Comparison of ENCODE assay signal across 30 cellular contexts in genomic region chr2:45154606-45155155, GRCh38.
"Had no signal": no experiment of that assay in that cellular context is flagged by ENCODE, and none has a peak within 500 bp of the region (broad histone marks: within the 10 kb centered on the region; RNA-seq: fewer than 3 reads in every experiment).

No MANE protein-coding gene starts in this region.

- ATAC-seq: activated CD4-positive, alpha-beta T cell treated with anti-CD3 and anti-CD28 coated beads for 36 hours; activated CD4-positive, CD25-positive, alpha-beta regulatory T cell treated with anti-CD3 and anti-CD28 coated beads, Interleukin-2, amount 50 U/mL, for 24 hours; activated CD8-positive, alpha-beta memory T cell treated with anti-CD3 and anti-CD28 coated beads, Interleukin-2, amount 10 ng/mL, durations not matched to agents 7 days and 5 days had no signal

- DNase-seq: activated CD4-positive, alpha-beta T cell treated with anti-CD3 and anti-CD28 coated beads for 36 hours; activated CD4-positive, alpha-beta T cell treated with anti-CD3 and anti-CD28 coated beads, Interleukin-2, amount 10 ng/mL, durations not matched to agents 7 days and 5 days; activated CD4-positive, alpha-beta T cell treated with anti-CD3 and anti-CD28 coated beads, Interleukin-2, amount 50 U/mL, for 48 hours; activated CD8-positive, alpha-beta memory T cell treated with anti-CD3 and anti-CD28 coated beads for 24 hours; activated CD8-positive, alpha-beta memory T cell treated with anti-CD3 and anti-CD28 coated beads, Interleukin-2, amount 10 ng/mL, durations not matched to agents 7 days and 5 days; activated CD8-positive, alpha-beta memory T cell treated with anti-CD3 and anti-CD28 coated beads, Interleukin-2, amount 50 U/mL, for 48 hours; activated gamma-delta T cell treated with Interleukin-2 at 50 U/mL for 16 hours; activated naive CD4-positive, alpha-beta T cell treated with anti-CD3 and anti-CD28 coated beads, Interleukin-2, amount 10 ng/mL, durations not matched to agents 7 days and 5 days; activated naive CD8-positive, alpha-beta T cell treated with anti-CD3 and anti-CD28 coated beads for 36 hours; amniotic stem cell; aorta; brain microvascular endothelial cell; central memory CD4-positive, alpha-beta T cell; NCI-H1105; NCI-H1417 treated with DMSO at 0.1 percent for 48 hours; NCI-H187 treated with DMSO at 0.1 percent for 48 hours; NCI-H2081; NCI-H2171 treated with DMSO at 0.1 percent for 48 hours; NCI-H2227 treated with DMSO at 0.1 percent for 48 hours; NCI-H446; NCI-H510A treated with DMSO at 0.1 percent for 48 hours; NCI-H526 treated with DMSO at 0.1 percent for 48 hours; NCI-H774; NK-92 treated with Interleukin-12 subunit alpha and Interleukin-12 subunit beta, amount 100 ng/mL, for 24 hours; OCI-M1; Right ventricle myocardium superior; T1000 had no signal

- H3K4me3 ChIP-seq: SK-N-MC had no signal

- H3K27ac Mint-ChIP-seq: activated CD4-positive, alpha-beta T cell treated with anti-CD3 and anti-CD28 coated beads for 36 hours; activated CD4-positive, alpha-beta T cell treated with anti-CD3 and anti-CD28 coated beads, Interleukin-2, amount 10 ng/mL, durations not matched to agents 7 days and 5 days; activated CD8-positive, alpha-beta memory T cell treated with anti-CD3 and anti-CD28 coated beads, Interleukin-2, amount 10 ng/mL, durations not matched to agents 7 days and 5 days; activated naive CD4-positive, alpha-beta T cell treated with anti-CD3 and anti-CD28 coated beads, Interleukin-2, amount 10 ng/mL, durations not matched to agents 7 days and 5 days; activated naive CD8-positive, alpha-beta T cell treated with anti-CD3 and anti-CD28 coated beads for 36 hours; activated T-helper 2 cell treated with anti-CD3 and anti-CD28 coated beads, Interferon-gamma antibody, Interleukin-2, Interleukin-4, amounts not matched to agents 10 μg/mL and 5 μg/mL and 100 μg/mL, durations not matched to agents 14 hours and 24 hours and 36 hours had no signal

- H3K4me1 Mint-ChIP-seq: activated CD4-positive, alpha-beta T cell treated with anti-CD3 and anti-CD28 coated beads for 36 hours; activated CD4-positive, alpha-beta T cell treated with anti-CD3 and anti-CD28 coated beads, Interleukin-2, amount 10 ng/mL, durations not matched to agents 7 days and 5 days; activated CD8-positive, alpha-beta memory T cell treated with anti-CD3 and anti-CD28 coated beads, Interleukin-2, amount 10 ng/mL, durations not matched to agents 7 days and 5 days; activated naive CD4-positive, alpha-beta T cell treated with anti-CD3 and anti-CD28 coated beads, Interleukin-2, amount 10 ng/mL, durations not matched to agents 7 days and 5 days; activated naive CD8-positive, alpha-beta T cell treated with anti-CD3 and anti-CD28 coated beads for 36 hours had no signal

- H3K9me3 Mint-ChIP-seq: activated CD4-positive, alpha-beta T cell treated with anti-CD3 and anti-CD28 coated beads, Interleukin-2, amount 10 ng/mL, durations not matched to agents 7 days and 5 days; activated naive CD4-positive, alpha-beta T cell treated with anti-CD3 and anti-CD28 coated beads, Interleukin-2, amount 10 ng/mL, durations not matched to agents 7 days and 5 days; activated naive CD8-positive, alpha-beta T cell treated with anti-CD3 and anti-CD28 coated beads for 36 hours; activated T-helper 2 cell treated with anti-CD3 and anti-CD28 coated beads, Interferon-gamma antibody, Interleukin-2, Interleukin-4, amounts not matched to agents 10 μg/mL and 5 μg/mL and 100 μg/mL, durations not matched to agents 14 hours and 24 hours and 36 hours had no signal

- H3K27ac ChIP-seq: brain microvascular endothelial cell, SK-N-MC had no signal

- H3K27me3 ChIP-seq: brain microvascular endothelial cell had no signal

- H3K36me3 ChIP-seq: brain microvascular endothelial cell had no signal

- H3K4me3 Mint-ChIP-seq: activated CD4-positive, alpha-beta T cell treated with anti-CD3 and anti-CD28 coated beads for 36 hours; activated CD4-positive, alpha-beta T cell treated with anti-CD3 and anti-CD28 coated beads, Interleukin-2, amount 10 ng/mL, durations not matched to agents 7 days and 5 days; activated CD8-positive, alpha-beta memory T cell treated with anti-CD3 and anti-CD28 coated beads, Interleukin-2, amount 10 ng/mL, durations not matched to agents 7 days and 5 days; activated naive CD4-positive, alpha-beta T cell treated with anti-CD3 and anti-CD28 coated beads, Interleukin-2, amount 10 ng/mL, durations not matched to agents 7 days and 5 days; activated naive CD8-positive, alpha-beta T cell treated with anti-CD3 and anti-CD28 coated beads for 36 hours had no signal

- H3K36me3 Mint-ChIP-seq: activated CD8-positive, alpha-beta memory T cell treated with anti-CD3 and anti-CD28 coated beads, Interleukin-2, amount 10 ng/mL, durations not matched to agents 7 days and 5 days; activated naive CD4-positive, alpha-beta T cell treated with anti-CD3 and anti-CD28 coated beads, Interleukin-2, amount 10 ng/mL, durations not matched to agents 7 days and 5 days; activated naive CD8-positive, alpha-beta T cell treated with anti-CD3 and anti-CD28 coated beads for 36 hours had no signal
